Comparison of ENCODE assay signal across 8 cellular contexts in the genomic region with DNA sequence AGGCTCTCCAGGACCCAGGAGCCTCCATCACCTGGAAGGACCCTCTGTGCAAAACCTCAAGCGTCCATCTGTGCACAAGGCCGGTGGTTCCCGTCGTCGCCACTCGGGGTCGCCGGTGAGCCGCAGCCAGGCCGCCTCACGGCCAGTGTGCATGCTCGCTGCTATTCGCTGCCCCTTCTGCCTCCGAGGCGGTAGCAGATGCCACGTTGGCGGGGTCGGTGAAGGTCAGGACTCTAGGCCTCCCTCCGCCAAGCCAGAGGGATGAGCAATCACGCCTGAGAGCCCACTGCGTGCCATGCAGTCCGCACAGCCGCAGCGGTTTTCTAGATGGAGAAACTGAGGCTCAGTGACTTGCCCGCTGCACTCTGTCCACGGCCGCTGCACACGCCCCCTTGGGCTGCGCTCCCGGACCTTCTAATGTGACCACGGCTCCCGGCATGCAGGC. TPM values are rescaled to one million over a fixed set of nuclear protein-coding genes. Genes with fewer than 3 reads are reported as not detected.
DNase-seq lines count a peak whose midpoint lies in the region; ATAC-seq and TF ChIP-seq lines count a peak whose summit lies in the region.

No MANE protein-coding gene starts in this region.

- intact Hi-C loops in activated CD8-positive, alpha-beta T cell treated with anti-CD3 and anti-CD28 coated beads for 36 hours (cut with micrococcal nuclease): no loop called here

- no peak overlapping the region for H3K4me3 Mint-ChIP-seq in activated CD8-positive, alpha-beta T cell treated with anti-CD3 and anti-CD28 coated beads for 36 hours

- H3K36me3 Mint-ChIP-seq in activated CD8-positive, alpha-beta T cell treated with anti-CD3 and anti-CD28 coated beads for 36 hours (ENCODE audit: low read depth): no peaks in the 10 kb centered on the region

- H3K9me3 Mint-ChIP-seq in activated CD8-positive, alpha-beta T cell treated with anti-CD3 and anti-CD28 coated beads for 36 hours: no peaks in the 10 kb centered on the region

- POLR2A ChIA-PET in BJ (lab: Charles Lee): no interaction called here
- POLR2A ChIA-PET in activated CD8-positive, alpha-beta T cell treated with anti-CD3 and anti-CD28 coated beads for 36 hours (lab: Charles Lee): no interaction called here

- CTCF ChIA-PET in BJ (lab: Yijun Ruan, JAX): no interaction called here
- CTCF ChIA-PET in activated CD8-positive, alpha-beta T cell treated with anti-CD3 and anti-CD28 coated beads for 36 hours (lab: Charles Lee): interaction anchor here (1.6 kb wide), 1 partner anchor 83 kb away, joined by 3 read pairs; no protein-coding TSS in a partner anchor

- ATAC-seq in activated CD8-positive, alpha-beta T cell treated with anti-CD3 and anti-CD28 coated beads for 36 hours: peak; percentile 89
- ATAC-seq in GM21526 (IDR thresholded peaks at IDR 0.05; ENCODE audit: low FRiP score, unreplicated experiment): no peak

- H3K27me3 ChIP-seq in BJ (ENCODE audit: control insufficient read depth, insufficient read depth, low read length) (no peaks in the 10 kb centered on the region), H7 (ENCODE audit: control insufficient read depth, insufficient read depth, low read length) (no peaks in the 10 kb centered on the region)

- TF ChIP-seq CTCF in BJ (IDR thresholded peaks at IDR 0.05; ENCODE audit: insufficient read depth, low read depth, low read length): peak; percentile 98
- TF ChIP-seq CTCF in activated CD8-positive, alpha-beta T cell treated with anti-CD3 and anti-CD28 coated beads for 36 hours (IDR thresholded peaks at IDR 0.05): peak; percentile 60

- H3K4me3 ChIP-seq in BJ (ENCODE audit: low read depth, low read length) (no peak overlapping the region), H7 (ENCODE audit: insufficient read depth, low read depth, low read length) (no peak overlapping the region)

- DNase-seq in BJ (ENCODE audit: low read depth) (no peak), H7 (peak; percentile 89), iPS-NIHi7 (ENCODE audit: extremely low spot score) (peak; percentile 75), NCI-H226 (no peak), OCI-M1 (lab: John Stamatoyannopoulos, UW) (no peak), GF-D8 (lab: John Stamatoyannopoulos, UW) (no peak)
- peak; percentile 62 for DNase-seq in activated CD8-positive, alpha-beta T cell treated with anti-CD3 and anti-CD28 coated beads for 36 hours

- no peaks in the 10 kb centered on the region for H3K4me1 Mint-ChIP-seq in activated CD8-positive, alpha-beta T cell treated with anti-CD3 and anti-CD28 coated beads for 36 hours (ENCODE audit: low read depth)

- H3K27me3 Mint-ChIP-seq in activated CD8-positive, alpha-beta T cell treated with anti-CD3 and anti-CD28 coated beads for 36 hours: no peaks in the 10 kb centered on the region

- no peak overlapping the region for H3K27ac Mint-ChIP-seq in activated CD8-positive, alpha-beta T cell treated with anti-CD3 and anti-CD28 coated beads for 36 hours

- H3K36me3 ChIP-seq in BJ (ENCODE audit: control insufficient read depth, insufficient read depth, low read length): no peaks in the 10 kb centered on the region
- H3K36me3 ChIP-seq in H7 (replicated peaks; ENCODE audit: control insufficient read depth, insufficient read depth, low read length): no peaks in the 10 kb centered on the region

RNA-seq across cellular contexts. Expression of a gene that starts 5.7 kb away (rescaled TPM):
- polyA plus RNA-seq in BJ (2011; rRNA removed): not detected in 2 replicates
- polyA minus RNA-seq in BJ (2011; rRNA and poly(A)+ RNA removed): 0.05 TPM in 1 of 2 replicates, not detected in the other
- 0.07 TPM in 1 of 2 replicates, not detected in the other for total RNA-seq in H7 (2014; rRNA removed; shearing (Covaris generic))
- total RNA-seq in activated CD8-positive, alpha-beta T cell treated with anti-CD3 and anti-CD28 coated beads for 36 hours: under 1 TPM in 1 of 2 experiments, not detected in 1; 0.40 TPM

RNA-seq across cellular contexts. Expression of a gene that starts 27.1 kb away (rescaled TPM):
- polyA plus RNA-seq in BJ (2011; rRNA removed): not detected in 2 replicates
- not detected in 2 replicates for polyA minus RNA-seq in BJ (2011; rRNA and poly(A)+ RNA removed)
- not detected in 2 replicates for total RNA-seq in H7 (2014; rRNA removed; shearing (Covaris generic))
- under 1 TPM; 0.20 to 0.23 TPM for total RNA-seq in activated CD8-positive, alpha-beta T cell treated with anti-CD3 and anti-CD28 coated beads for 36 hours

RNA-seq across cellular contexts. Expression of a gene that starts 54.5 kb away (rescaled TPM):
- polyA plus RNA-seq in BJ (2011; rRNA removed): 2.0 and 3.3 TPM in 2 replicates
- polyA minus RNA-seq in BJ (2011; rRNA and poly(A)+ RNA removed): 9.2 and 11.0 TPM in 2 replicates
- total RNA-seq in H7 (2014; rRNA removed; shearing (Covaris generic)): 31.3 and 38.0 TPM in 2 replicates
- 10 to 100 TPM; 20.5 to 20.8 TPM for total RNA-seq in activated CD8-positive, alpha-beta T cell treated with anti-CD3 and anti-CD28 coated beads for 36 hours

Comparison
In these comparisons a context has a peak if more than half of its experiments do, and no peak if none do; other contexts are left out.
1. DNase-seq: peak in H7 (single experiment), activated CD8-positive, alpha-beta T cell treated with anti-CD3 and anti-CD28 coated beads for 36 hours (single experiment) and iPS-NIHi7 (single experiment); none in BJ (single experiment), NCI-H226 (single experiment), OCI-M1 (single experiment) and GF-D8 (single experiment).